16 cellular contexts compared by ENCODE assay signal in genomic region chr3:117400303-117400702, GRCh38.
DNase-seq lines count a peak whose midpoint lies in the region; FAIRE-seq and TF ChIP-seq lines count a peak whose summit lies in the region.
"Had no signal": no experiment of that assay in that cellular context is flagged by ENCODE, and none has a peak within 500 bp of the region (broad histone marks: within the 10 kb centered on the region; RNA-seq: fewer than 3 reads in every experiment).

No MANE protein-coding gene starts in this region.

- no peaks in the 10 kb centered on the region for H3K9me3 ChIP-seq in HUES48 (ENCODE audit: control insufficient read depth, insufficient read depth, low read length)
- H3K9me3 ChIP-seq in WERI-Rb-1 (ENCODE audit: severe bottlenecking), result no peaks in the 10 kb centered on the region
- no peaks in the 10 kb centered on the region for H3K9me3 ChIP-seq in hepatocyte (ENCODE audit: low read depth)
- no peaks in the 10 kb centered on the region for H3K9me3 ChIP-seq in small intestine (ENCODE audit: control insufficient read depth, low read depth)
- H3K9me3 ChIP-seq in Karpas-422 (ENCODE audit: low read length), result no peaks in the 10 kb centered on the region
- H3K9me3 ChIP-seq: mucosa of descending colon, upper lobe of right lung had no signal

- H4K20me1 ChIP-seq in hepatocyte (ENCODE audit: insufficient read depth, poor library complexity, severe bottlenecking), result no peaks in the 10 kb centered on the region
- no peaks in the 10 kb centered on the region for H4K20me1 ChIP-seq in Karpas-422 (ENCODE audit: insufficient read depth, low read depth, low read length)

- H3K4me1 ChIP-seq in HUES48 (ENCODE audit: control insufficient read depth, insufficient read depth, low read length), result peaks cover 67% of the 10 kb centered on the region
- peaks cover 25% of the 10 kb centered on the region for H3K4me1 ChIP-seq in hepatocyte (ENCODE audit: insufficient read depth)
- H3K4me1 ChIP-seq in small intestine (ENCODE audit: control insufficient read depth in 2 of 2, insufficient read depth in 1 of 2, low read depth in 1 of 2, low read length in 1 of 2), result no peaks in the 10 kb centered on the region
- H3K4me1 ChIP-seq in Karpas-422 (ENCODE audit: low read length), result no peaks in the 10 kb centered on the region

- no peak for FAIRE-seq in small intestine (lab: Jason Lieb, UNC)

- H3K27ac ChIP-seq in HUES48 (ENCODE audit: low read depth, low read length), result peak overlapping the region; percentile 76
- no peak overlapping the region for H3K27ac ChIP-seq in WERI-Rb-1
- H3K27ac ChIP-seq in hepatocyte, result peak overlapping the region; percentile 16
- H3K27ac ChIP-seq in small intestine (ENCODE audit: low read depth in 1 of 2, low read length in 1 of 2), result no peak overlapping the region
- H3K27ac ChIP-seq in Karpas-422 (ENCODE audit: low read length), result no peak overlapping the region
- H3K27ac ChIP-seq: upper lobe of right lung had no signal

- peak overlapping the region; percentile 52 for H3K4me3 ChIP-seq in HUES48 (ENCODE audit: low read depth, low read length)
- H3K4me3 ChIP-seq in WERI-Rb-1 (ENCODE audit: low read depth, low read length), result peak overlapping the region; percentile 22
- no peak overlapping the region for H3K4me3 ChIP-seq in hepatocyte
- no peak overlapping the region for H3K4me3 ChIP-seq in small intestine (ENCODE audit: low read depth in 1 of 2, low read length in 2 of 2)
- no peak overlapping the region for H3K4me3 ChIP-seq in Karpas-422 (ENCODE audit: low read length)
- H3K4me3 ChIP-seq: mucosa of descending colon, upper lobe of right lung had no signal

- H3K9me2 ChIP-seq in hepatocyte (replicated peaks; ENCODE audit: insufficient read depth) (no peaks in the 10 kb centered on the region), Karpas-422 (replicated peaks; ENCODE audit: insufficient read depth, low read length) (no peaks in the 10 kb centered on the region)

- H3K9ac ChIP-seq in HUES48 (ENCODE audit: low read depth, low read length) (0 out of 2 replicates have a peak overlapping the region, but pooled peaks have one; percentile 9), Karpas-422 (ENCODE audit: low read length) (no peak overlapping the region)

- DNase-seq in WERI-Rb-1, result no peak
- DNase-seq in hepatocyte (ENCODE audit: low spot score), result no peak
- peak; percentile 63 for DNase-seq in small intestine
- DNase-seq in Karpas-422, result no peak
- no peak for DNase-seq in D341Med (ENCODE audit: low spot score)
- no peak for DNase-seq in AG20443 (ENCODE audit: low spot score)
- DNase-seq: activated CD4-positive, alpha-beta T cell treated with anti-CD3 and anti-CD28 coated beads for 48 hours; activated CD8-positive, alpha-beta memory T cell treated with anti-CD3 and anti-CD28 coated beads, Interleukin-2, amount 10 ng/mL, durations not matched to agents 7 days and 5 days; COR-L47; immature natural killer cell; mucosa of descending colon; Right ventricle myocardium superior; stimulated activated CD4-positive, alpha-beta T cell treated with anti-CD3 and anti-CD28 coated beads, Interleukin-4, amount 100 ng/mL, for 4 hours; stimulated activated naive CD8-positive, alpha-beta T cell treated with anti-CD3 and anti-CD28 coated beads, Interleukin-15, amount 100 ng/mL, for 72 hours; upper lobe of right lung had no signal

- peaks cover 67% of the 10 kb centered on the region for H3K27me3 ChIP-seq in HUES48 (ENCODE audit: control insufficient read depth, insufficient read depth, low read length)
- peaks cover 5% of the 10 kb centered on the region for H3K27me3 ChIP-seq in WERI-Rb-1 (ENCODE audit: insufficient read depth, low read depth, severe bottlenecking)
- H3K27me3 ChIP-seq in hepatocyte, result no peaks in the 10 kb centered on the region
- H3K27me3 ChIP-seq in small intestine (ENCODE audit: control insufficient read depth in 2 of 2, insufficient read depth in 2 of 2, low read length in 2 of 2), result no peaks in the 10 kb centered on the region
- no peaks in the 10 kb centered on the region for H3K27me3 ChIP-seq in Karpas-422 (ENCODE audit: low read length)
- H3K27me3 ChIP-seq: upper lobe of right lung had no signal

- 52% methylated on average over 7 of the region's 7 CpGs for WGBS in hepatocyte (ENCODE audit: low lambda C conversion rate, missing lambda C conversion rate)
- 11 to 55% (median 44%) methylated on average over 7 of the region's 7 CpGs for WGBS in small intestine, 3 donors

- no peaks in the 10 kb centered on the region for H3K79me2 ChIP-seq in hepatocyte
- no peaks in the 10 kb centered on the region for H3K79me2 ChIP-seq in Karpas-422 (ENCODE audit: low read length)

- no peak for TF ChIP-seq CTCF in WERI-Rb-1 (IDR thresholded peaks at IDR 0.05; ENCODE audit: low read depth, low read length)
- no peak for TF ChIP-seq CTCF in hepatocyte (IDR thresholded peaks at IDR 0.05; ENCODE audit: poor library complexity)

- H3K4me2 ChIP-seq in hepatocyte (peak overlapping the region; percentile 46), Karpas-422 (ENCODE audit: low read depth, low read length, poor library complexity, severe bottlenecking) (no peak overlapping the region)

- H3K36me3 ChIP-seq in HUES48 (ENCODE audit: control insufficient read depth, insufficient read depth, low read length) (no peaks in the 10 kb centered on the region), WERI-Rb-1 (no peaks in the 10 kb centered on the region), hepatocyte (replicated peaks; ENCODE audit: insufficient read depth, low read depth) (no peaks in the 10 kb centered on the region), small intestine (ENCODE audit: control insufficient read depth in 2 of 2, insufficient read depth in 2 of 2, low read length in 2 of 2) (no peaks in the 10 kb centered on the region), Karpas-422 (ENCODE audit: insufficient read depth, low read length) (no peaks in the 10 kb centered on the region)
- H3K36me3 ChIP-seq: upper lobe of right lung had no signal

- no peak overlapping the region for H2AFZ ChIP-seq in hepatocyte
- H2AFZ ChIP-seq in Karpas-422 (ENCODE audit: low read length), result no peak overlapping the region

Comparison
In these comparisons a context has a peak if more than half of its experiments do, and no peak if none do; other contexts are left out.
1. H3K27ac ChIP-seq: peak in HUES48 (single experiment) and hepatocyte (single experiment); none in WERI-Rb-1 (single experiment), small intestine (0 of 2) and Karpas-422 (single experiment).
2. H3K4me3 ChIP-seq: peak in HUES48 (single experiment) and WERI-Rb-1 (single experiment); none in hepatocyte (single experiment), small intestine (0 of 2) and Karpas-422 (single experiment).